ENCODE assay signal across 22 cellular contexts in genomic region chr2:103738108-103738507, GRCh38.
"Had no signal": no experiment of that assay in that cellular context is flagged by ENCODE, and none has a peak within 500 bp of the region (broad histone marks: within the 10 kb centered on the region; RNA-seq: fewer than 3 reads in every experiment).

No MANE protein-coding gene starts in this region.

- ATAC-seq: HepG2 had no signal

- H3K4me3 ChIP-seq: MG63 had no signal

- DNase-seq: IMR-90, Karpas-422, KG1, MG63, NCI-H1092, NCI-H1105 treated with DMSO at 0.1 percent for 48 hours, NCI-H1417 treated with DMSO at 0.1 percent for 48 hours, NCI-H146, NCI-H1694 treated with DMSO at 0.1 percent for 48 hours, NCI-H1930, NCI-H2081, NCI-H2107, NCI-H2227 treated with DMSO at 0.1 percent for 48 hours, NCI-H446, NCI-H510A, NCI-H524 treated with DMSO at 0.1 percent for 48 hours, NCI-H69, NCI-H774, SHP77, SK-N-SH, SW 1271 had no signal
